In genomic region chr1:1511533-1512285, GRCh38 we compare ENCODE assay signal across 1 cellular context.
A peak's percentile ranks its signal among the peaks of the same experiment; 100 is the strongest.
TF ChIP-seq lines count a peak whose summit lies in the region.

ATAD3A (plus strand) TSS chr1:1512162; CDS start chr1:1512269, 107 bp downstream.

TF ChIP-seq in HEK293, 187 proteins besides CTCF, POLR2A, EP300 and RAD21 (continued from another document and continues in another):
- TF ChIP-seq SP7 (tag by site-specific recombination; IDR thresholded peaks at IDR 0.05) (peak; percentile 95), ZNF558 (tag by site-specific recombination; IDR thresholded peaks at IDR 0.05) (no peak), GLI4 (tag by site-specific recombination; IDR thresholded peaks at IDR 0.05) (no peak), ZNF10 (tag by site-specific recombination; IDR thresholded peaks at IDR 0.05) (no peak), ZBTB48 (tag by site-specific recombination; IDR thresholded peaks at IDR 0.05) (peak; percentile 88), ZNF76 (tag by site-specific recombination; IDR thresholded peaks at IDR 0.05; ENCODE audit: borderline replicate concordance, low read depth) (peak; percentile 93), ZNF623 (tag by site-specific recombination; IDR thresholded peaks at IDR 0.05) (no peak), FEZF1 (tag by site-specific recombination; IDR thresholded peaks at IDR 0.05) (peak; percentile 20; the same call in 1 of the 2 replicates), ZBTB49 (tag by site-specific recombination; IDR thresholded peaks at IDR 0.05; ENCODE audit: low read depth) (no peak), KLF17 (tag by site-specific recombination; IDR thresholded peaks at IDR 0.05) (peak; percentile 96), ZNF473 (tag by site-specific recombination; IDR thresholded peaks at IDR 0.05) (no peak), KLF8 (tag by site-specific recombination; IDR thresholded peaks at IDR 0.05) (peak; percentile 98), ZBTB11 (tag by site-specific recombination; conservative IDR thresholded peaks at IDR 0.05; ENCODE audit: low read depth) (peak; percentile 85), GLIS1 (tag by site-specific recombination; IDR thresholded peaks at IDR 0.05) (peak; percentile 49), ZBTB44 (tag by site-specific recombination; IDR thresholded peaks at IDR 0.05) (no peak), ZNF518A (tag by site-specific recombination; conservative IDR thresholded peaks at IDR 0.05; ENCODE audit: low read depth) (no peak), ZFP3 (tag by site-specific recombination; IDR thresholded peaks at IDR 0.05; ENCODE audit: low read depth) (no peak), ZNF776 (tag by site-specific recombination; IDR thresholded peaks at IDR 0.05; ENCODE audit: borderline replicate concordance) (no peak), MEIS1 (CRISPR knock-in tag; IDR thresholded peaks at IDR 0.05; ENCODE audit: borderline replicate concordance) (no peak), SP2 (tag by site-specific recombination; IDR thresholded peaks at IDR 0.05) (peak; percentile 90), SCRT2 (tag by site-specific recombination; IDR thresholded peaks at IDR 0.05) (peak; percentile 57; the same call in 1 of the 2 replicates), HOXA7 (CRISPR knock-in tag; IDR thresholded peaks at IDR 0.05; ENCODE audit: borderline replicate concordance) (no peak), ZNF501 (tag by site-specific recombination; IDR thresholded peaks at IDR 0.05) (peak; percentile 99), ZNF596 (tag by site-specific recombination; IDR thresholded peaks at IDR 0.05) (peak; percentile 8; the same call in 1 of the 2 replicates), ZFHX2 (tag by site-specific recombination; conservative IDR thresholded peaks at IDR 0.05) (peak; percentile 95), ZNF510 (tag by site-specific recombination; IDR thresholded peaks at IDR 0.05; ENCODE audit: insufficient replicate concordance) (no peak), ZNF664 (tag by site-specific recombination; IDR thresholded peaks at IDR 0.05) (no peak), ATF2 (tag by site-specific recombination; IDR thresholded peaks at IDR 0.05; ENCODE audit: low read depth) (0 out of 2 replicates have a peak, but pooled peaks have one; percentile 27), ZBTB8A (tag by site-specific recombination; IDR thresholded peaks at IDR 0.05) (peak; percentile 96), SP3 (tag by site-specific recombination; IDR thresholded peaks at IDR 0.05) (peak; percentile 69), ZIC2 (tag by site-specific recombination; IDR thresholded peaks at IDR 0.05) (peak; percentile 87), ZNF274 (IDR thresholded peaks at IDR 0.05; ENCODE audit: low read length) (no peak), ZNF274 (tag by site-specific recombination; IDR thresholded peaks at IDR 0.05; ENCODE audit: borderline replicate concordance) (no peak), ZNF324 (tag by site-specific recombination; IDR thresholded peaks at IDR 0.05) (peak; percentile 98), ZNF660 (tag by site-specific recombination; IDR thresholded peaks at IDR 0.05) (peak; percentile 83), ZNF354C (tag by site-specific recombination; IDR thresholded peaks at IDR 0.05; ENCODE audit: borderline replicate concordance, low read depth) (no peak), ZNF560 (tag by site-specific recombination; IDR thresholded peaks at IDR 0.05; ENCODE audit: borderline replicate concordance) (no peak), SCRT1 (tag by site-specific recombination; IDR thresholded peaks at IDR 0.05; ENCODE audit: borderline replicate concordance) (no peak), REST (tag by site-specific recombination; IDR thresholded peaks at IDR 0.05) (no peak; the same call in 1 of the 2 replicates), ZNF707 (tag by site-specific recombination; IDR thresholded peaks at IDR 0.05) (no peak), ZNF610 (tag by site-specific recombination; IDR thresholded peaks at IDR 0.05; ENCODE audit: borderline replicate concordance) (peak; percentile 94), ZNF211 (tag by site-specific recombination; IDR thresholded peaks at IDR 0.05; ENCODE audit: low read depth) (no peak), ZNF292 (tag by site-specific recombination; IDR thresholded peaks at IDR 0.05; ENCODE audit: borderline replicate concordance, low read depth) (no peak), ZNF830 (tag by site-specific recombination; IDR thresholded peaks at IDR 0.05; ENCODE audit: low read depth) (no peak)
